ENCODE assay signal across 16 cellular contexts in the genomic region with DNA sequence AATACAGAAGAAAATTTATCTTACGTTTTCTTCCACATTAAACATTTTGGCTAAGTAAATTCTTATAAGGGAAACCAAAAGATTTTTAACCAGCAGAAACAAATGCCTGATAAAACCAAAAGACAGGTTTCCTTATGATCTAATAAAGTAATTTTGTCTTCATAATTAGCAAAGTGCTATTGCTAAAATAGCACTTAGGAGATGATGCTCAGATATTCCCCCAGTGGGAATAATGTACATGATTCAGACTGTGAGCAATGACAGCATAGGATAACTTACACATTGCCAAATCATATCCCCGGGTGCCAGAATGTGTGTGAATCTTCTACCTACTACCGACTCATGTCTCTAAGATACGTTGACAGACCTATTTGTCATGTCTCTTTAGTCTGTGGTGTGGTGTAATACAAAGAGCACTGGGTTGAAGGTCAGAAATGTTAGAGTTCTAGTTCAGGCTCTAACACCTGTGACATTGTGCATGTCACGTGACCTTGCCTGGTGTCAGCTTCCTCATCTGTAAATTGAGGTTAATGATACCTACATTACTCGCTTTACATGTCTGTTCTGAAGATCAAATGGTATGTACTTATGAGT. TPM values are rescaled to one million over a fixed set of nuclear protein-coding genes. Genes with fewer than 3 reads are reported as not detected.
DNase-seq lines count a peak whose midpoint lies in the region; ATAC-seq and TF ChIP-seq lines count a peak whose summit lies in the region.
"Had no signal": no experiment of that assay in that cellular context is flagged by ENCODE, and none has a peak within 500 bp of the region (broad histone marks: within the 10 kb centered on the region; RNA-seq: fewer than 3 reads in every experiment).

No MANE protein-coding gene starts in this region.

- peaks cover 12% of the 10 kb centered on the region for H3K4me1 Mint-ChIP-seq in osteocyte (ENCODE audit: unreplicated experiment)

- no peaks in the 10 kb centered on the region for H3K9me3 Mint-ChIP-seq in osteocyte (ENCODE audit: unreplicated experiment)

- ATAC-seq in GM21381 (IDR thresholded peaks at IDR 0.05; ENCODE audit: unreplicated experiment), result no peak

- peak; percentile 30 for DNase-seq in stimulated activated CD4-positive, alpha-beta T cell treated with anti-CD3 and anti-CD28 coated beads, Interleukin-1b, Interleukin-23, amount 100 ng/mL, for 48 hours
- DNase-seq in stimulated activated CD4-positive, alpha-beta T cell treated with anti-CD3 and anti-CD28 coated beads, Interleukin-4, amount 100 ng/mL, for 4 hours, result no peak
- DNase-seq in RKO (ENCODE audit: low spot score), result peak; percentile 79
- DNase-seq in fibroblast of peridontal ligament (ENCODE audit: extremely low read depth), result peak; percentile 20
- no peak for DNase-seq in osteocyte (ENCODE audit: extremely low spot score, unreplicated experiment)
- DNase-seq in NOMO-1 treated with dmso at 0.1 percent for 144 hours (lab: John Stamatoyannopoulos, UW; ENCODE audit: unreplicated experiment), result no peak
- DNase-seq in foreskin melanocyte, result no peak
- DNase-seq: adrenal gland; effector memory CD4-positive, alpha-beta T cell; hypothalamus; KG1; mesendoderm; NCI-H2081 treated with DMSO at 0.1 percent for 48 hours; ovary; T1000 had no signal

- no peak for TF ChIP-seq CTCF in osteocyte (IDR thresholded peaks at IDR 0.05)

- H3K4me3 Mint-ChIP-seq in osteocyte (ENCODE audit: unreplicated experiment), result no peak overlapping the region

- no peak overlapping the region for H3K27ac Mint-ChIP-seq in osteocyte (ENCODE audit: unreplicated experiment)

- no peaks in the 10 kb centered on the region for H3K27me3 Mint-ChIP-seq in osteocyte (ENCODE audit: unreplicated experiment)

- H3K36me3 Mint-ChIP-seq in osteocyte (ENCODE audit: unreplicated experiment), result no peaks in the 10 kb centered on the region

RNA-seq across cellular contexts. Expression of a gene that starts 30.9 kb away (rescaled TPM):
- 262 and 267 TPM in 2 replicates for total RNA-seq in osteocyte

Comparison
In these comparisons a context has a peak if more than half of its experiments do, and no peak if none do; other contexts are left out.
1. DNase-seq: peak in stimulated activated CD4-positive, alpha-beta T cell treated with anti-CD3 and anti-CD28 coated beads, Interleukin-1b, Interleukin-23, amount 100 ng/mL, for 48 hours (single experiment), RKO (single experiment) and fibroblast of peridontal ligament (single experiment); none in stimulated activated CD4-positive, alpha-beta T cell treated with anti-CD3 and anti-CD28 coated beads, Interleukin-4, amount 100 ng/mL, for 4 hours (0 of 2), osteocyte (single experiment), NOMO-1 treated with dmso at 0.1 percent for 144 hours (single experiment) and foreskin melanocyte (single experiment).